ENCODE assay signal across 21 cellular contexts in genomic region chr11:96330511-96330859, GRCh38. TPM values are rescaled to one million over a fixed set of nuclear protein-coding genes. Genes with fewer than 3 reads are reported as not detected.
DNase-seq lines count a peak whose midpoint lies in the region; ATAC-seq and TF ChIP-seq lines count a peak whose summit lies in the region.
"Had no signal": no experiment of that assay in that cellular context is flagged by ENCODE, and none has a peak within 500 bp of the region (broad histone marks: within the 10 kb centered on the region; RNA-seq: fewer than 3 reads in every experiment).

No MANE protein-coding gene starts in this region.

- H2AFZ ChIP-seq in PC-9, result no peak overlapping the region

- H3K4me3 ChIP-seq in PC-9 (no peak overlapping the region), breast epithelium (no peak overlapping the region)
- H3K4me3 ChIP-seq: body of pancreas, gastrocnemius medialis had no signal

- no peak overlapping the region for H3K4me3 Mint-ChIP-seq in activated CD4-positive, alpha-beta T cell treated with anti-CD3 and anti-CD28 coated beads for 36 hours
- no peak overlapping the region for H3K4me3 Mint-ChIP-seq in osteocyte (ENCODE audit: unreplicated experiment)

- H3K79me2 ChIP-seq in PC-9 (ENCODE audit: low read depth), result peaks cover 100% of the 10 kb centered on the region

- H3K4me1 ChIP-seq in PC-9 (replicated peaks; ENCODE audit: insufficient read depth) (peaks cover 60% of the 10 kb centered on the region), breast epithelium (peaks cover 4 to 13% of the 10 kb centered on the region in 2 donors)

- H3K27ac Mint-ChIP-seq in activated CD4-positive, alpha-beta T cell treated with anti-CD3 and anti-CD28 coated beads for 36 hours, result peak overlapping the region; percentile 85
- peak overlapping the region; percentile 93 for H3K27ac Mint-ChIP-seq in osteocyte (ENCODE audit: unreplicated experiment)

- H4K20me1 ChIP-seq in PC-9 (ENCODE audit: insufficient read depth), result no peaks in the 10 kb centered on the region

- H3K36me3 ChIP-seq in PC-9 (ENCODE audit: low read depth) (peaks cover 25% of the 10 kb centered on the region), breast epithelium (no peaks in the 10 kb centered on the region)
- H3K36me3 ChIP-seq: BE2C, gastrocnemius medialis had no signal

- peaks cover 46% of the 10 kb centered on the region for H3K36me3 Mint-ChIP-seq in activated CD4-positive, alpha-beta T cell treated with anti-CD3 and anti-CD28 coated beads for 36 hours (ENCODE audit: low read depth)
- H3K36me3 Mint-ChIP-seq in osteocyte (ENCODE audit: unreplicated experiment), result peaks cover 8% of the 10 kb centered on the region

- intact Hi-C loops in activated CD4-positive, alpha-beta T cell treated with anti-CD3 and anti-CD28 coated beads for 36 hours (cut with DNase I, micrococcal nuclease), result loop anchor here in 1 of 2 experiments (1.0 kb wide), 1 partner anchor 8 kb away; no protein-coding TSS in a partner anchor
- intact Hi-C loops in PC-9 (cut with micrococcal nuclease; ENCODE audit: unreplicated experiment) (no loop called here), breast epithelium (cut with DNase I; ENCODE audit: low total_unique reads) (loop anchor here (10.0 kb wide), 1 partner anchor 1776 kb away; no protein-coding TSS in a partner anchor)

- TF ChIP-seq POLR2A in breast epithelium (IDR thresholded peaks at IDR 0.05), result no peak

- CTCF ChIA-PET in activated CD4-positive, alpha-beta T cell treated with anti-CD3 and anti-CD28 coated beads for 36 hours (lab: Charles Lee), result interaction anchor here (0.9 to 2.4 kb wide), 3 partner anchors 10 to 72 kb away, joined by 4 to 11 read pairs (median 10); partner anchors contain the start of gene MAML2
- CTCF ChIA-PET in PC-9 (lab: Charles Lee), result interaction anchor here (1.6 kb wide), 1 partner anchor 11 kb away, joined by 4 read pairs; no protein-coding TSS in a partner anchor

- peak overlapping the region; percentile 86; the same call in 1 of the 2 replicates for H3K27ac ChIP-seq in PC-9
- peak overlapping the region; percentile 42 to 61 for H3K27ac ChIP-seq in breast epithelium
- H3K27ac ChIP-seq: 22Rv1, body of pancreas, epithelial cell of prostate had no signal

- H3K27me3 ChIP-seq in PC-9 (ENCODE audit: insufficient read depth, low read depth) (no peaks in the 10 kb centered on the region), breast epithelium (no peaks in the 10 kb centered on the region)
- H3K27me3 ChIP-seq: BE2C, body of pancreas, gastrocnemius medialis had no signal

- H3K27me3 Mint-ChIP-seq in activated CD4-positive, alpha-beta T cell treated with anti-CD3 and anti-CD28 coated beads for 36 hours, result no peaks in the 10 kb centered on the region
- no peaks in the 10 kb centered on the region for H3K27me3 Mint-ChIP-seq in osteocyte (ENCODE audit: unreplicated experiment)

- ATAC-seq in activated CD4-positive, alpha-beta T cell treated with anti-CD3 and anti-CD28 coated beads for 36 hours, result no peak
- ATAC-seq in HG02970 (IDR thresholded peaks at IDR 0.05; ENCODE audit: low FRiP score, unreplicated experiment), result no peak
- ATAC-seq: body of pancreas, gastrocnemius medialis, left colon had no signal

- TF ChIP-seq CTCF in PC-9 (conservative IDR thresholded peaks at IDR 0.05), result no peak
- TF ChIP-seq CTCF in breast epithelium (IDR thresholded peaks at IDR 0.05), result no peak
- no peak for TF ChIP-seq CTCF in osteocyte (IDR thresholded peaks at IDR 0.05)

- DNase-seq in activated CD4-positive, alpha-beta T cell treated with anti-CD3 and anti-CD28 coated beads for 36 hours, result no peak
- no peak for DNase-seq in activated CD4-positive, alpha-beta T cell treated with anti-CD3 and anti-CD28 coated beads for 4 hours
- no peak for DNase-seq in PC-9
- DNase-seq in breast epithelium (ENCODE audit: low spot score in 2 of 2), result no peak
- DNase-seq in osteocyte (ENCODE audit: extremely low spot score, unreplicated experiment), result no peak
- no peak for DNase-seq in NCI-H2029 (lab: John Stamatoyannopoulos, UW)
- DNase-seq in NCI-H510A treated with DMSO at 0.1 percent for 48 hours (lab: John Stamatoyannopoulos, UW), result no peak
- DNase-seq: activated gamma-delta T cell, BE2C, body of pancreas, dermis blood vessel endothelial cell, gastrocnemius medialis, Karpas-422, left colon, NCI-H1105 treated with DMSO at 0.1 percent for 48 hours, NCI-H526 treated with DMSO at 0.1 percent for 48 hours, SHP77, T-helper 1 cell had no signal

- peaks cover 1% of the 10 kb centered on the region for H3K9me3 Mint-ChIP-seq in activated CD4-positive, alpha-beta T cell treated with anti-CD3 and anti-CD28 coated beads for 36 hours (ENCODE audit: low read depth)
- no peaks in the 10 kb centered on the region for H3K9me3 Mint-ChIP-seq in osteocyte (ENCODE audit: unreplicated experiment)

- H3K9me2 ChIP-seq in PC-9 (ENCODE audit: insufficient read depth), result no peaks in the 10 kb centered on the region

- peak overlapping the region; percentile 24 for H3K4me2 ChIP-seq in PC-9

- POLR2A ChIA-PET in activated CD4-positive, alpha-beta T cell treated with anti-CD3 and anti-CD28 coated beads for 36 hours (lab: Charles Lee), result no interaction called here
- POLR2A ChIA-PET in PC-9 (lab: Charles Lee; ENCODE audit: unreplicated experiment), result no interaction called here

- H3K4me1 Mint-ChIP-seq in activated CD4-positive, alpha-beta T cell treated with anti-CD3 and anti-CD28 coated beads for 36 hours, result peaks cover 84% of the 10 kb centered on the region
- H3K4me1 Mint-ChIP-seq in osteocyte (ENCODE audit: unreplicated experiment), result peaks cover 84% of the 10 kb centered on the region

- peaks cover 10% of the 10 kb centered on the region for H3F3A ChIP-seq in PC-9 (ENCODE audit: insufficient read depth, low read depth)

- H3K9me3 ChIP-seq in PC-9 (ENCODE audit: insufficient read depth, low read depth) (no peaks in the 10 kb centered on the region), breast epithelium (no peaks in the 10 kb centered on the region)
- H3K9me3 ChIP-seq: BE2C, body of pancreas, gastrocnemius medialis had no signal

- no TSS peak for BruUV-seq in PC-9 (replicated peaks; lab: Mats Ljungman, UMichigan)

RNA-seq across cellular contexts. Expression of gene MAML2, which starts 12.5 kb away (rescaled TPM):
- 10 to 100 TPM; 23.9 to 37.1 TPM for total RNA-seq in activated CD4-positive, alpha-beta T cell treated with anti-CD3 and anti-CD28 coated beads for 36 hours
- total RNA-seq in PC-9 (2021) (17.7 and 28.3 TPM in 2 replicates), breast epithelium (10 to 100 TPM; 45.6 to 82.8 (median 68.2) TPM), osteocyte (28.0 and 29.3 TPM in 2 replicates)

RNA-seq across cellular contexts. Expression of gene CCDC82, which starts 59.2 kb away (rescaled TPM):
- 10 to 100 TPM; 32.1 to 38.3 TPM for total RNA-seq in activated CD4-positive, alpha-beta T cell treated with anti-CD3 and anti-CD28 coated beads for 36 hours
- 18.6 and 19.9 TPM in 2 replicates for total RNA-seq in PC-9 (2021)
- 10 to 100 TPM; 27.2 to 30.7 (median 29.5) TPM for total RNA-seq in breast epithelium
- total RNA-seq in osteocyte, result 20.8 and 22.2 TPM in 2 replicates

RNA-seq across cellular contexts. Expression of gene JRKL, which starts 59.3 kb away (rescaled TPM):
- total RNA-seq in activated CD4-positive, alpha-beta T cell treated with anti-CD3 and anti-CD28 coated beads for 36 hours, result 10 to 100 TPM; 12.9 to 15.7 TPM
- total RNA-seq in PC-9 (2021), result 12.4 and 13.5 TPM in 2 replicates
- total RNA-seq in breast epithelium, result 10 to 100 TPM in 1 of 3 donors, 1 to 10 TPM in 2; 6.7 to 11.4 (median 9.2) TPM
- 10.6 and 12.0 TPM in 2 replicates for total RNA-seq in osteocyte
